ENCODE assay signal across 16 cellular contexts in genomic region chr1:64608015-64608650, GRCh38.
DNase-seq lines count a peak whose midpoint lies in the region; ATAC-seq and TF ChIP-seq lines count a peak whose summit lies in the region.
"Had no signal": no experiment of that assay in that cellular context is flagged by ENCODE, and none has a peak within 500 bp of the region (broad histone marks: within the 10 kb centered on the region; RNA-seq: fewer than 3 reads in every experiment).

No MANE protein-coding gene starts in this region.

- H3K9me3 ChIP-seq in PC-3 (ENCODE audit: low read length) (no peaks in the 10 kb centered on the region), fibroblast of lung (ENCODE audit: control insufficient read depth, insufficient read depth, low read depth, low read length) (no peaks in the 10 kb centered on the region), lower lobe of right lung (peaks cover 11% of the 10 kb centered on the region), osteoblast (ENCODE audit: low read depth, low read length) (no peaks in the 10 kb centered on the region)

- no peaks in the 10 kb centered on the region for H3K4me1 Mint-ChIP-seq in HFFc6 (ENCODE audit: low read depth)
- H3K4me1 Mint-ChIP-seq: CD8-positive, alpha-beta memory T cell had no signal

- H3K4me3 Mint-ChIP-seq in HFFc6 = no peak overlapping the region
- H3K4me3 Mint-ChIP-seq: CD8-positive, alpha-beta memory T cell had no signal

- no peaks in the 10 kb centered on the region for H4K20me1 ChIP-seq in PC-3 (ENCODE audit: low read length)
- no peaks in the 10 kb centered on the region for H4K20me1 ChIP-seq in fibroblast of lung (ENCODE audit: control insufficient read depth, extremely low read depth, insufficient read depth, low read length)
- no peaks in the 10 kb centered on the region for H4K20me1 ChIP-seq in osteoblast (ENCODE audit: insufficient read depth, low read length)
- H4K20me1 ChIP-seq: BLaER1 had no signal

- no peak overlapping the region for H3K4me2 ChIP-seq in PC-3 (ENCODE audit: low read length)
- no peak overlapping the region for H3K4me2 ChIP-seq in fibroblast of lung (ENCODE audit: extremely low read depth, insufficient read depth, low read length)
- H3K4me2 ChIP-seq in osteoblast (ENCODE audit: insufficient read depth, low read length) = no peak overlapping the region
- H3K4me2 ChIP-seq: BLaER1 had no signal

- peak; percentile 27; the same call in 1 of the 2 replicates for ATAC-seq in PC-3
- peak; percentile 84 to 85 for ATAC-seq in lower lobe of right lung
- ATAC-seq: Right ventricle myocardium inferior had no signal

- no peaks in the 10 kb centered on the region for H3F3A ChIP-seq in PC-3 (ENCODE audit: low read length, unreplicated experiment)

- H3K27ac Mint-ChIP-seq in HFFc6 = no peak overlapping the region
- H3K27ac Mint-ChIP-seq: CD8-positive, alpha-beta memory T cell had no signal

- CTCF ChIA-PET in PC-3 (lab: Charles Lee) = no interaction called here

- H3K9me3 Mint-ChIP-seq in HFFc6 = peaks cover 11% of the 10 kb centered on the region

- no peak for TF ChIP-seq CTCF in PC-3 (conservative IDR thresholded peaks at IDR 0.05; ENCODE audit: low read depth, low read length)
- TF ChIP-seq CTCF in fibroblast of lung (conservative IDR thresholded peaks at IDR 0.05 in 1 of 2, IDR thresholded peaks at IDR 0.05 in 1 of 2; ENCODE audit: low read depth in 1 of 2, low read length in 2 of 2) = no peak
- no peak for TF ChIP-seq CTCF in lower lobe of right lung (IDR thresholded peaks at IDR 0.05)
- no peak for TF ChIP-seq CTCF in osteoblast (IDR thresholded peaks at IDR 0.05; ENCODE audit: extremely low read depth, low read depth, low read length)
- TF ChIP-seq CTCF in HFFc6 (IDR thresholded peaks at IDR 0.05) = no peak

- H3K79me2 ChIP-seq in PC-3 (ENCODE audit: low read length) = no peaks in the 10 kb centered on the region
- no peaks in the 10 kb centered on the region for H3K79me2 ChIP-seq in fibroblast of lung (ENCODE audit: control insufficient read depth, insufficient read depth, low read length)
- no peaks in the 10 kb centered on the region for H3K79me2 ChIP-seq in osteoblast (ENCODE audit: insufficient read depth, low read length)

- H3K36me3 ChIP-seq in PC-3 (ENCODE audit: low read depth, low read length) = no peaks in the 10 kb centered on the region
- no peaks in the 10 kb centered on the region for H3K36me3 ChIP-seq in fibroblast of lung (ENCODE audit: control insufficient read depth, insufficient read depth, low read length)
- H3K36me3 ChIP-seq in lower lobe of right lung = no peaks in the 10 kb centered on the region
- H3K36me3 ChIP-seq in osteoblast (ENCODE audit: insufficient read depth, low read length) = no peaks in the 10 kb centered on the region

- H2AFZ ChIP-seq in PC-3 (ENCODE audit: low read length) (no peak overlapping the region), fibroblast of lung (ENCODE audit: low read length) (no peak overlapping the region), osteoblast (ENCODE audit: low read length) (no peak overlapping the region)

- 0 out of 2 replicates have a peak, but pooled peaks cover 1% of the 10 kb centered on the region for H3K27me3 Mint-ChIP-seq in HFFc6 (ENCODE audit: insufficient read depth)

- peaks cover 15% of the 10 kb centered on the region for H3K36me3 Mint-ChIP-seq in HFFc6 (ENCODE audit: low read depth)
- H3K36me3 Mint-ChIP-seq: CD8-positive, alpha-beta memory T cell had no signal

- H3K27ac ChIP-seq in PC-3 (ENCODE audit: low read length) (no peak overlapping the region), fibroblast of lung (ENCODE audit: insufficient read depth, low read length) (no peak overlapping the region), lower lobe of right lung (no peak overlapping the region), substantia nigra (ENCODE audit: low read depth, low read length, poor library complexity, severe bottlenecking) (no peak overlapping the region), osteoblast (ENCODE audit: low read depth, low read length) (no peak overlapping the region)
- H3K27ac ChIP-seq: BLaER1 had no signal

- H3K9me2 ChIP-seq in PC-3 (replicated peaks; ENCODE audit: low read length) = no peaks in the 10 kb centered on the region

- no peak for DNase-seq in PC-3
- peak; percentile 27 to 48 for DNase-seq in fibroblast of lung (ENCODE audit: low read depth in 2 of 2)
- DNase-seq in lower lobe of right lung = no peak
- no peak for DNase-seq in substantia nigra (lab: John Stamatoyannopoulos, UW)
- DNase-seq in osteoblast (ENCODE audit: insufficient read length, low spot score, missing footprints) = no peak
- no peak for DNase-seq in NCI-H1436 (lab: John Stamatoyannopoulos, UW)
- no peak for DNase-seq in HFFc6
- DNase-seq: CD8-positive, alpha-beta memory T cell; DMS79 treated with DMSO at 0.1 percent for 48 hours; HCEC 1CT; NCI-H1417; NCI-H1930; NCI-H2171; NCI-H446 treated with DMSO at 0.1 percent for 48 hours had no signal

- H3K27me3 ChIP-seq in PC-3 (ENCODE audit: low read length) = no peaks in the 10 kb centered on the region
- no peaks in the 10 kb centered on the region for H3K27me3 ChIP-seq in fibroblast of lung (ENCODE audit: control insufficient read depth, insufficient read depth, low read length)
- H3K27me3 ChIP-seq in lower lobe of right lung (ENCODE audit: low read depth) = no peaks in the 10 kb centered on the region
- no peaks in the 10 kb centered on the region for H3K27me3 ChIP-seq in osteoblast (ENCODE audit: insufficient read depth, low read length)
- H3K27me3 ChIP-seq: BLaER1 had no signal

- H3K9ac ChIP-seq in PC-3 (ENCODE audit: low read length) (no peak overlapping the region), fibroblast of lung (ENCODE audit: insufficient read depth, low read length) (no peak overlapping the region)
- H3K9ac ChIP-seq: BLaER1 had no signal

- POLR2A ChIA-PET in PC-3 (lab: Charles Lee; ENCODE audit: unreplicated experiment) = no interaction called here

- no TSS peak for BruUV-seq in PC-3 (replicated peaks; lab: Mats Ljungman, UMichigan)

- intact Hi-C loops in PC-3 (cut with micrococcal nuclease) (no loop called here), lower lobe of right lung (cut with DNase I) (no loop called here)

- H3K4me3 ChIP-seq in PC-3 (ENCODE audit: low read length) (no peak overlapping the region), fibroblast of lung (replicated peaks in 1 of 4; ENCODE audit: control extremely low read depth in 1 of 4, insufficient read depth in 1 of 4, low read depth in 3 of 4, low read length in 4 of 4) (no peak overlapping the region), lower lobe of right lung (no peak overlapping the region), osteoblast (ENCODE audit: insufficient read depth, low read length) (no peak overlapping the region)
- H3K4me3 ChIP-seq: BLaER1 had no signal

- H3K4me1 ChIP-seq in PC-3 (ENCODE audit: insufficient read depth, low read length) (no peaks in the 10 kb centered on the region), fibroblast of lung (ENCODE audit: control insufficient read depth, extremely low read depth, insufficient read depth, low read length) (no peaks in the 10 kb centered on the region), lower lobe of right lung (peaks cover 4% of the 10 kb centered on the region), osteoblast (ENCODE audit: insufficient read depth, low read length) (no peaks in the 10 kb centered on the region)
- H3K4me1 ChIP-seq: BLaER1 had no signal

Comparison
In these comparisons a context has a peak if more than half of its experiments do, and no peak if none do; other contexts are left out.
1. DNase-seq: peak in fibroblast of lung (2 of 2); none in PC-3 (single experiment), lower lobe of right lung (single experiment), substantia nigra (0 of 49), osteoblast (single experiment), NCI-H1436 (single experiment) and HFFc6 (single experiment).